1 cellular context compared by ENCODE assay signal in the genomic region with DNA sequence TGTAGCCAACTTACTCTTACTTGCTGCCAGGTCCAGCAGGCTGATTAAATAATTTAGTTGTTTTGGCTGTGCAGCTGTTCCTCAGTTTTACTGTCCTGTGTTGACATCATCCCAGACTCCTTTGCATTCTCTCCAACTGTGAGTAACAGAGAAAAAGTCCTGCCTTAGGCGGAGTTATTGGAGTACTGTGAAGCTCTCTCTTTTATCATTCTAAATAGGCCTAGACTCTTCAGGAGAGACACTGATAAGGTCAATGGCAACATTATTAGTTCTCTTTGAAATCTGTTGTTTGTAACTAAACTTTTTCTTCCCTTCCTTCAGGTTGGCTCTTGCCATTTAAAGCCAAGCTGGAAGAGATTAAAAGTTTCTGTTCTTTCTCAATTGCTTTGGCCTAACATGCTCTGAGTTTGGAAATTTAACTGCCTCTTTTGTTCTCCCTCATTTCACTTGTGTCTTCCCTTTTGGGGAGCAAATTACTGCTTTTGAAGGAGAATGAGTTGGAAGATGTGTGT.
TF ChIP-seq lines count a peak whose summit lies in the region.

No MANE protein-coding gene starts in this region.

TF ChIP-seq in H1, 55 proteins besides CTCF, POLR2A, EP300 and RAD21:
- TF ChIP-seq CTBP2 (IDR thresholded peaks at IDR 0.05; ENCODE audit: borderline replicate concordance, insufficient read depth, insufficient read length, low read length) (no peak), KDM1A (IDR thresholded peaks at IDR 0.05; ENCODE audit: borderline replicate concordance, low read length) (no peak)
- TF ChIP-seq, protein P1, sequence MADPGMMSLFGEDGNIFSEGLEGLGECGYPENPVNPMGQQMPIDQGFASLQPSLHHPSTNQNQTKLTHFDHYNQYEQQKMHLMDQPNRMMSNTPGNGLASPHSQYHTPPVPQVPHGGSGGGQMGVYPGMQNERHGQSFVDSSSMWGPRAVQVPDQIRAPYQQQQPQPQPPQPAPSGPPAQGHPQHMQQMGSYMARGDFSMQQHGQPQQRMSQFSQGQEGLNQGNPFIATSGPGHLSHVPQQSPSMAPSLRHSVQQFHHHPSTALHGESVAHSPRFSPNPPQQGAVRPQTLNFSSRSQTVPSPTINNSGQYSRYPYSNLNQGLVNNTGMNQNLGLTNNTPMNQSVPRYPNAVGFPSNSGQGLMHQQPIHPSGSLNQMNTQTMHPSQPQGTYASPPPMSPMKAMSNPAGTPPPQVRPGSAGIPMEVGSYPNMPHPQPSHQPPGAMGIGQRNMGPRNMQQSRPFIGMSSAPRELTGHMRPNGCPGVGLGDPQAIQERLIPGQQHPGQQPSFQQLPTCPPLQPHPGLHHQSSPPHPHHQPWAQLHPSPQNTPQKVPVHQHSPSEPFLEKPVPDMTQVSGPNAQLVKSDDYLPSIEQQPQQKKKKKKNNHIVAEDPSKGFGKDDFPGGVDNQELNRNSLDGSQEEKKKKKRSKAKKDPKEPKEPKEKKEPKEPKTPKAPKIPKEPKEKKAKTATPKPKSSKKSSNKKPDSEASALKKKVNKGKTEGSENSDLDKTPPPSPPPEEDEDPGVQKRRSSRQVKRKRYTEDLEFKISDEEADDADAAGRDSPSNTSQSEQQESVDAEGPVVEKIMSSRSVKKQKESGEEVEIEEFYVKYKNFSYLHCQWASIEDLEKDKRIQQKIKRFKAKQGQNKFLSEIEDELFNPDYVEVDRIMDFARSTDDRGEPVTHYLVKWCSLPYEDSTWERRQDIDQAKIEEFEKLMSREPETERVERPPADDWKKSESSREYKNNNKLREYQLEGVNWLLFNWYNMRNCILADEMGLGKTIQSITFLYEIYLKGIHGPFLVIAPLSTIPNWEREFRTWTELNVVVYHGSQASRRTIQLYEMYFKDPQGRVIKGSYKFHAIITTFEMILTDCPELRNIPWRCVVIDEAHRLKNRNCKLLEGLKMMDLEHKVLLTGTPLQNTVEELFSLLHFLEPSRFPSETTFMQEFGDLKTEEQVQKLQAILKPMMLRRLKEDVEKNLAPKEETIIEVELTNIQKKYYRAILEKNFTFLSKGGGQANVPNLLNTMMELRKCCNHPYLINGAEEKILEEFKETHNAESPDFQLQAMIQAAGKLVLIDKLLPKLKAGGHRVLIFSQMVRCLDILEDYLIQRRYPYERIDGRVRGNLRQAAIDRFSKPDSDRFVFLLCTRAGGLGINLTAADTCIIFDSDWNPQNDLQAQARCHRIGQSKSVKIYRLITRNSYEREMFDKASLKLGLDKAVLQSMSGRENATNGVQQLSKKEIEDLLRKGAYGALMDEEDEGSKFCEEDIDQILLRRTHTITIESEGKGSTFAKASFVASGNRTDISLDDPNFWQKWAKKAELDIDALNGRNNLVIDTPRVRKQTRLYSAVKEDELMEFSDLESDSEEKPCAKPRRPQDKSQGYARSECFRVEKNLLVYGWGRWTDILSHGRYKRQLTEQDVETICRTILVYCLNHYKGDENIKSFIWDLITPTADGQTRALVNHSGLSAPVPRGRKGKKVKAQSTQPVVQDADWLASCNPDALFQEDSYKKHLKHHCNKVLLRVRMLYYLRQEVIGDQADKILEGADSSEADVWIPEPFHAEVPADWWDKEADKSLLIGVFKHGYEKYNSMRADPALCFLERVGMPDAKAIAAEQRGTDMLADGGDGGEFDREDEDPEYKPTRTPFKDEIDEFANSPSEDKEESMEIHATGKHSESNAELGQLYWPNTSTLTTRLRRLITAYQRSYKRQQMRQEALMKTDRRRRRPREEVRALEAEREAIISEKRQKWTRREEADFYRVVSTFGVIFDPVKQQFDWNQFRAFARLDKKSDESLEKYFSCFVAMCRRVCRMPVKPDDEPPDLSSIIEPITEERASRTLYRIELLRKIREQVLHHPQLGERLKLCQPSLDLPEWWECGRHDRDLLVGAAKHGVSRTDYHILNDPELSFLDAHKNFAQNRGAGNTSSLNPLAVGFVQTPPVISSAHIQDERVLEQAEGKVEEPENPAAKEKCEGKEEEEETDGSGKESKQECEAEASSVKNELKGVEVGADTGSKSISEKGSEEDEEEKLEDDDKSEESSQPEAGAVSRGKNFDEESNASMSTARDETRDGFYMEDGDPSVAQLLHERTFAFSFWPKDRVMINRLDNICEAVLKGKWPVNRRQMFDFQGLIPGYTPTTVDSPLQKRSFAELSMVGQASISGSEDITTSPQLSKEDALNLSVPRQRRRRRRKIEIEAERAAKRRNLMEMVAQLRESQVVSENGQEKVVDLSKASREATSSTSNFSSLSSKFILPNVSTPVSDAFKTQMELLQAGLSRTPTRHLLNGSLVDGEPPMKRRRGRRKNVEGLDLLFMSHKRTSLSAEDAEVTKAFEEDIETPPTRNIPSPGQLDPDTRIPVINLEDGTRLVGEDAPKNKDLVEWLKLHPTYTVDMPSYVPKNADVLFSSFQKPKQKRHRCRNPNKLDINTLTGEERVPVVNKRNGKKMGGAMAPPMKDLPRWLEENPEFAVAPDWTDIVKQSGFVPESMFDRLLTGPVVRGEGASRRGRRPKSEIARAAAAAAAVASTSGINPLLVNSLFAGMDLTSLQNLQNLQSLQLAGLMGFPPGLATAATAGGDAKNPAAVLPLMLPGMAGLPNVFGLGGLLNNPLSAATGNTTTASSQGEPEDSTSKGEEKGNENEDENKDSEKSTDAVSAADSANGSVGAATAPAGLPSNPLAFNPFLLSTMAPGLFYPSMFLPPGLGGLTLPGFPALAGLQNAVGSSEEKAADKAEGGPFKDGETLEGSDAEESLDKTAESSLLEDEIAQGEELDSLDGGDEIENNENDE (IDR thresholded peaks at IDR 0.05; ENCODE audit: insufficient replicate concordance, low read length), result peak; percentile 22
